In the genomic region with DNA sequence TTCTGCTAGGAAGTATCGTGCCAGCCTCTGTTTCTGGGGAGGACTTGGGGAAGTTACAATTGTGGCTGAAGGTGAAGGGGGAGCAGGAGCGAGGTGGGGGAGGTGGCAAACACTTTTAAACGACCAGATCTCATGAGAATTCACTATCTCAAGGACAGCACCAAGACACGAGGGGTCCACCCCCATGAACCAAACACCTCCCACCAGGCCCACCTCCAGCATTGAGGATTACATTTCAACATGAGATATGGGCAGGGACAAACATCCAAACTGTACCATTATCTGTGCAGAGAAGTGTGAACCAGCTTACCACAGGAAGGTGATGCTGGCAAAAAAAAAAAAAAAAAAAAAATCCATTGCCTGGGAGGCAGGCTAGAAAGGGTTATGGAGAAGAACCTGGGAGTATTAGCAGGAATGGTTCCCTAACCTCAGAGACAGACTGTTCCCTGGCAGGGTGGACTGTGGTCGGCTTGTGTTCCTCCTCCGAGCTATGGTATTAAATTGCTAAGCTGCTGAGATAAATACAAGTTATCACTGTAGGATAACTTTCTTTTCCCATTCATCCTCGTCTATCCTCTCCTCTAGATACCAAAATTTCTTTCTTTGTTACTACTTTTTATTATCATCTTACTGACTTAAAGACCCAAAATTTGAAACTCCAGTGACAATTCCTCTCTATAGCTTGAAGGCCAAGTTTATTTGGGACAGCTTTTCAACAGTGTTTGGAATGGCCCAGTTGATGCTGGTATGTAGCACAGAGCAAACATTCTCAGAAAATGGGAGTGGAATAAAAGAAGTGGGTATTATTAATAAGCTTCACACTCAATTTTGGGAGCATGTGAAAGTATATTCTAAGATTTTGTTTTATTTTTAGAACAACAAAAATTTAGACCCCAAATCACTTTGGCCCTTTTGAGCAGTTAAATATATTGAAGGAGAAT, we compare ENCODE assay signal across 13 cellular contexts.
"Had no signal": no experiment of that assay in that cellular context is flagged by ENCODE, and none has a peak within 500 bp of the region (broad histone marks: within the 10 kb centered on the region; RNA-seq: fewer than 3 reads in every experiment).

No MANE protein-coding gene starts in this region.

- H3K9me3 ChIP-seq: mucosa of descending colon, tibial nerve, uterus had no signal

- H2AFZ ChIP-seq: neural progenitor cell had no signal

- ATAC-seq: left lobe of liver; mucosa of descending colon; naive thymus-derived CD4-positive, alpha-beta T cell had no signal

- H3K27me3 ChIP-seq: cardiac muscle cell, neural progenitor cell, tibial nerve, uterus had no signal

- H3K4me3 ChIP-seq: cardiac muscle cell, mucosa of descending colon, neural progenitor cell, tibial nerve, uterus had no signal

- H3K4me1 ChIP-seq: uterus had no signal

- H3K36me3 ChIP-seq: cardiac muscle cell, neural progenitor cell, tibial nerve, uterus had no signal

- H3K27ac ChIP-seq: cardiac muscle cell, neural progenitor cell, uterus had no signal

- H3K9ac ChIP-seq: neural progenitor cell had no signal

- DNase-seq: activated CD4-positive, alpha-beta T cell treated with anti-CD3 and anti-CD28 coated beads, Interleukin-2, amount 50 U/mL, for 48 hours; activated T-cell treated with anti-CD3 and anti-CD28 coated beads for 4 hours; amniotic stem cell; hypothalamus; mucosa of descending colon; naive thymus-derived CD4-positive, alpha-beta T cell; stimulated activated CD4-positive, alpha-beta T cell treated with anti-CD3 and anti-CD28 coated beads, Interleukin-2, amount 100 ng/mL, for 24 hours; stimulated activated naive CD4-positive, alpha-beta T cell treated with Interleukin-2 at 50 U/mL for 16 hours; uterus had no signal

- H3K4me2 ChIP-seq: neural progenitor cell had no signal
